16 cellular contexts compared by ENCODE assay signal in genomic region chr20:24843443-24843715, GRCh38.
DNase-seq lines count a peak whose midpoint lies in the region; ATAC-seq and TF ChIP-seq lines count a peak whose summit lies in the region.
"Had no signal": no experiment of that assay in that cellular context is flagged by ENCODE, and none has a peak within 500 bp of the region (broad histone marks: within the 10 kb centered on the region; RNA-seq: fewer than 3 reads in every experiment).

No MANE protein-coding gene starts in this region.

- no peaks in the 10 kb centered on the region for H3K9me3 ChIP-seq in OCI-LY3 (ENCODE audit: insufficient read depth, low read length)

- DNase-seq in DMS53 treated with DMSO at 0.1 percent for 48 hours (lab: John Stamatoyannopoulos, UW; ENCODE audit: unreplicated experiment): no peak
- DNase-seq in NCI-H2029 treated with DMSO at 0.1 percent for 48 hours (lab: John Stamatoyannopoulos, UW): no peak
- no peak for DNase-seq in stimulated activated CD4-positive, alpha-beta T cell treated with anti-CD3 and anti-CD28 coated beads, Interleukin-2, amount 100 ng/mL, for 48 hours
- no peak for DNase-seq in osteocyte (ENCODE audit: extremely low spot score, unreplicated experiment)
- DNase-seq: activated CD8-positive, alpha-beta T cell treated with anti-CD3 and anti-CD28 coated beads, Interleukin-2, amount 10 ng/mL, durations not matched to agents 7 days and 5 days; activated naive CD8-positive, alpha-beta T cell treated with anti-CD3 and anti-CD28 coated beads, Interleukin-2, amount 10 ng/mL, durations not matched to agents 7 days and 5 days; left ventricle myocardium superior; NCI-H1105 treated with DMSO at 0.1 percent for 48 hours; NK-92 treated with Interleukin-12 subunit alpha and Interleukin-12 subunit beta, amount 100 ng/mL, for 24 hours; stimulated activated CD4-positive, alpha-beta T cell treated with anti-CD3 and anti-CD28 coated beads, Interleukin-4, amount 100 ng/mL, for 4 hours; T-helper 1 cell had no signal

- H3K4me1 ChIP-seq in OCI-LY3 (ENCODE audit: low read length): peaks cover 61% of the 10 kb centered on the region

- peak; percentile 22 for ATAC-seq in GM18907 (IDR thresholded peaks at IDR 0.05; ENCODE audit: unreplicated experiment)
- ATAC-seq in GM21619 (IDR thresholded peaks at IDR 0.05; ENCODE audit: unreplicated experiment): peak; percentile 5
- ATAC-seq in HG03103 (IDR thresholded peaks at IDR 0.05; ENCODE audit: low read depth, unreplicated experiment): peak; percentile 13
- ATAC-seq: activated CD8-positive, alpha-beta T cell treated with anti-CD3 and anti-CD28 coated beads, Interleukin-2, amount 10 ng/mL, durations not matched to agents 7 days and 5 days; left ventricle myocardium superior had no signal

- peaks cover 4% of the 10 kb centered on the region; the same call in 1 of the 2 replicates for H3K27me3 ChIP-seq in OCI-LY3 (ENCODE audit: low read depth, low read length)

- no peaks in the 10 kb centered on the region for H3K4me1 Mint-ChIP-seq in osteocyte (ENCODE audit: unreplicated experiment)
- H3K4me1 Mint-ChIP-seq: activated naive CD8-positive, alpha-beta T cell treated with anti-CD3 and anti-CD28 coated beads, Interleukin-2, amount 10 ng/mL, durations not matched to agents 7 days and 5 days had no signal

- H2AFZ ChIP-seq in OCI-LY3 (ENCODE audit: low read depth, low read length): no peak overlapping the region

- no peaks in the 10 kb centered on the region for H3K36me3 Mint-ChIP-seq in osteocyte (ENCODE audit: unreplicated experiment)
- H3K36me3 Mint-ChIP-seq: activated naive CD8-positive, alpha-beta T cell treated with anti-CD3 and anti-CD28 coated beads, Interleukin-2, amount 10 ng/mL, durations not matched to agents 7 days and 5 days had no signal

- H3K27ac Mint-ChIP-seq in osteocyte (ENCODE audit: unreplicated experiment): no peak overlapping the region
- H3K27ac Mint-ChIP-seq: activated CD8-positive, alpha-beta T cell treated with anti-CD3 and anti-CD28 coated beads, Interleukin-2, amount 10 ng/mL, durations not matched to agents 7 days and 5 days; activated naive CD8-positive, alpha-beta T cell treated with anti-CD3 and anti-CD28 coated beads, Interleukin-2, amount 10 ng/mL, durations not matched to agents 7 days and 5 days had no signal

- H3K4me3 ChIP-seq in OCI-LY3 (ENCODE audit: low read length): peak overlapping the region; percentile 66
- H3K4me3 ChIP-seq: skin epidermis had no signal

- H4K20me1 ChIP-seq in OCI-LY3 (ENCODE audit: insufficient read depth, low read length): no peaks in the 10 kb centered on the region

- peak overlapping the region; percentile 23; the same call in 1 of the 2 replicates for H3K9ac ChIP-seq in OCI-LY3 (ENCODE audit: low read length)

- H3K4me3 Mint-ChIP-seq in osteocyte (ENCODE audit: unreplicated experiment): no peak overlapping the region
- H3K4me3 Mint-ChIP-seq: activated CD8-positive, alpha-beta T cell treated with anti-CD3 and anti-CD28 coated beads, Interleukin-2, amount 10 ng/mL, durations not matched to agents 7 days and 5 days; activated naive CD8-positive, alpha-beta T cell treated with anti-CD3 and anti-CD28 coated beads, Interleukin-2, amount 10 ng/mL, durations not matched to agents 7 days and 5 days had no signal

- H3K27ac ChIP-seq in OCI-LY3 (ENCODE audit: low read length): peak overlapping the region; percentile 92
- H3K27ac ChIP-seq: skin epidermis had no signal

- no peaks in the 10 kb centered on the region for H3K36me3 ChIP-seq in OCI-LY3 (replicated peaks; ENCODE audit: low read depth, low read length)

- H3K79me2 ChIP-seq in OCI-LY3 (ENCODE audit: low read length): no peaks in the 10 kb centered on the region

- peaks cover 15% of the 10 kb centered on the region for H3K27me3 Mint-ChIP-seq in osteocyte (ENCODE audit: unreplicated experiment)

- peaks cover 16% of the 10 kb centered on the region for H3K9me3 Mint-ChIP-seq in osteocyte (ENCODE audit: unreplicated experiment)

- TF ChIP-seq CTCF in OCI-LY3 (IDR thresholded peaks at IDR 0.05; ENCODE audit: low read depth, low read length) (no peak), osteocyte (IDR thresholded peaks at IDR 0.05) (no peak)

- peak overlapping the region; percentile 92 for H3K4me2 ChIP-seq in OCI-LY3 (ENCODE audit: low read length)
